Comparison of ENCODE assay signal across 22 cellular contexts in genomic region chr22:28411125-28411524, GRCh38.
A peak's percentile ranks its signal among the peaks of the same experiment; 100 is the strongest.
DNase-seq lines count a peak whose midpoint lies in the region; ATAC-seq and TF ChIP-seq lines count a peak whose summit lies in the region.
"Had no signal": no experiment of that assay in that cellular context is flagged by ENCODE, and none has a peak within 500 bp of the region (broad histone marks: within the 10 kb centered on the region; RNA-seq: fewer than 3 reads in every experiment).

No MANE protein-coding gene starts in this region.

- no peaks in the 10 kb centered on the region for H3K27me3 ChIP-seq in left ventricle myocardium inferior (ENCODE audit: low read depth)
- H3K27me3 ChIP-seq in heart right ventricle, result no peaks in the 10 kb centered on the region
- H3K27me3 ChIP-seq in uterus, result no peaks in the 10 kb centered on the region
- H3K27me3 ChIP-seq: BLaER1 treated with 17β-estradiol and CSF1 and Interleukin-3, amounts not matched to agents 10 nM and 100 nM had no signal

- H3K4me3 ChIP-seq in left ventricle myocardium inferior, result no peak overlapping the region
- H3K4me3 ChIP-seq in heart right ventricle, result no peak overlapping the region
- H3K4me3 ChIP-seq in mesodermal cell (ENCODE audit: extremely low read depth, insufficient read depth, low read length, poor library complexity, severe bottlenecking), result no peak overlapping the region
- no peak overlapping the region for H3K4me3 ChIP-seq in uterus
- H3K4me3 ChIP-seq: BLaER1 treated with 17β-estradiol and CSF1 and Interleukin-3, amounts not matched to agents 10 nM and 100 nM; SJSA1 had no signal

- no peaks in the 10 kb centered on the region for H3K36me3 ChIP-seq in left ventricle myocardium inferior
- no peaks in the 10 kb centered on the region for H3K36me3 ChIP-seq in heart right ventricle
- no peaks in the 10 kb centered on the region for H3K36me3 ChIP-seq in mesodermal cell (ENCODE audit: control insufficient read depth, insufficient read depth, low read length)
- no peaks in the 10 kb centered on the region for H3K36me3 ChIP-seq in uterus
- H3K36me3 ChIP-seq: BLaER1 treated with 17β-estradiol and CSF1 and Interleukin-3, amounts not matched to agents 10 nM and 100 nM; SJSA1 had no signal

- H3K27ac ChIP-seq in left ventricle myocardium inferior (replicated peaks) (peak overlapping the region; percentile 25), heart right ventricle (no peak overlapping the region), caudate nucleus (ENCODE audit: low read depth, low read length) (peak overlapping the region; percentile 4), mesodermal cell (ENCODE audit: low read depth, low read length, severe bottlenecking) (peak overlapping the region; percentile 19), uterus (peak overlapping the region; percentile 12 to 36)
- H3K27ac ChIP-seq: BLaER1 treated with 17β-estradiol and CSF1 and Interleukin-3, amounts not matched to agents 10 nM and 100 nM; SJSA1 had no signal

- ATAC-seq in heart right ventricle, result no peak
- ATAC-seq in GM21390 (IDR thresholded peaks at IDR 0.05; ENCODE audit: unreplicated experiment), result no peak
- ATAC-seq: Panc1 had no signal

- intact Hi-C loops in left ventricle myocardium inferior (cut with micrococcal nuclease) (no loop called here), heart right ventricle (cut with DNase I) (no loop called here), uterus (cut with DNase I; ENCODE audit: low total_unique reads) (no loop called here)

- TF ChIP-seq POLR2A in uterus (IDR thresholded peaks at IDR 0.05), result no peak

- no peak for TF ChIP-seq CTCF in left ventricle myocardium inferior (IDR thresholded peaks at IDR 0.05; ENCODE audit: borderline replicate concordance)
- no peak for TF ChIP-seq CTCF in heart right ventricle (IDR thresholded peaks at IDR 0.05)
- TF ChIP-seq CTCF in uterus (IDR thresholded peaks at IDR 0.05), result no peak
- no peak for TF ChIP-seq CTCF in GM10266 (IDR thresholded peaks at IDR 0.05; ENCODE audit: control insufficient read depth, insufficient read depth, low read depth, missing control alignments)

- 69 to 76% methylated on average over 4 of the region's 4 CpGs for WGBS in heart right ventricle, 2 donors
- 80 to 95% methylated on average over 1 to 3 of the region's 4 CpGs for WGBS in mesodermal cell (ENCODE audit: insufficient coverage in 2 of 2), 2 experiments

- H3K9me3 ChIP-seq in left ventricle myocardium inferior (replicated peaks) (no peaks in the 10 kb centered on the region), heart right ventricle (no peaks in the 10 kb centered on the region), mesodermal cell (ENCODE audit: control insufficient read depth, low read length) (no peaks in the 10 kb centered on the region), uterus (no peaks in the 10 kb centered on the region)
- H3K9me3 ChIP-seq: BLaER1 treated with 17β-estradiol and CSF1 and Interleukin-3, amounts not matched to agents 10 nM and 100 nM; SJSA1 had no signal

- H3K4me1 ChIP-seq in left ventricle myocardium inferior (peaks cover 44% of the 10 kb centered on the region), heart right ventricle (peaks cover 0 to 59% (median 35%) of the 10 kb centered on the region in 9 donors), mesodermal cell (ENCODE audit: control insufficient read depth, insufficient read depth, low read length, poor library complexity, severe bottlenecking) (peaks cover 28% of the 10 kb centered on the region), uterus (no peaks in the 10 kb centered on the region)

- no peak for DNase-seq in left ventricle myocardium inferior
- no peak for DNase-seq in heart right ventricle
- DNase-seq in caudate nucleus (lab: John Stamatoyannopoulos, UW), result no peak
- DNase-seq in uterus, result no peak
- no peak for DNase-seq in activated CD4-positive, alpha-beta T cell treated with anti-CD3 and anti-CD28 coated beads, Interleukin-2, amount 50 U/mL, for 4 hours
- no peak for DNase-seq in GM10266 (ENCODE audit: extremely low spot score)
- DNase-seq: 8988T; CD4-positive, alpha-beta memory T cell; DND-41; Karpas-422; NCI-H1694; NCI-H2081; NCI-H2171; NCI-H345; NCI-H524; NCI-H774; NK-92 treated with Interleukin-12 subunit alpha and Interleukin-12 subunit beta, amount 100 ng/mL, for 24 hours had no signal

Comparison
In these comparisons a context has a peak if more than half of its experiments do, and no peak if none do; other contexts are left out.
1. H3K27ac ChIP-seq: peak in left ventricle myocardium inferior (single experiment), caudate nucleus (single experiment), mesodermal cell (single experiment) and uterus (2 of 2); none in heart right ventricle (0 of 10).